ENCODE assay signal across 31 cellular contexts in the genomic region with DNA sequence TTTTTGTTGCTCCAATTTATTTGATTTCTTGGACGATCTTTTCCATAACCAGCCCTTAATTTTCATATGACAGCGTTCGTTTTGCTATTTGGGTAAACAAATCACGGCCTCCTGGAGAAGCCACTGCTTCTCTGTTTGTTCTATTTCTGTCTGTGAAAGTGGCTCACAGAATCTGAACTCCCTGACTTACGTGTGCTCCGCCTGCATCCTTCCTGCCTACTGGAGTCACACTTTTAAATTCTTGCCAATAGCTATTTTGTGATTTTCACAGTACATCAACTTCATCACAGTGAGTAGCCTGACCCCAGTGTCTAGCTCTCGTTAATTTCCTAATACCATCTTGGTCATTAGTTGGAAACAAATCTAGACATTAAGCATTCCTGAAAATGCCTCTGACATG. TPM values are rescaled to one million over a fixed set of nuclear protein-coding genes. Genes with fewer than 3 reads are reported as not detected.
"Had no signal": no experiment of that assay in that cellular context is flagged by ENCODE, and none has a peak within 500 bp of the region (broad histone marks: within the 10 kb centered on the region; RNA-seq: fewer than 3 reads in every experiment).

No MANE protein-coding gene starts in this region.

- H3K4me3 ChIP-seq: stomach, suprapubic skin, testis, thoracic aorta, thyroid gland, tibial artery, tibial nerve, transverse colon, upper lobe of left lung, upper lobe of right lung, uterus, vagina had no signal

- H3K4me1 ChIP-seq: stomach, suprapubic skin, testis, thyroid gland, tibial artery, tibial nerve, transverse colon, upper lobe of left lung, upper lobe of right lung, uterus, vagina had no signal

- DNase-seq: stimulated activated CD4-positive, alpha-beta T cell treated with anti-CD3 and anti-CD28 coated beads, Interleukin-2, amount 100 ng/mL, for 48 hours; stimulated activated CD4-positive, alpha-beta T cell treated with anti-CD3 and anti-CD28 coated beads, Interleukin-4, amount 100 ng/mL, for 1 hour; stimulated activated CD4-positive, alpha-beta T cell treated with anti-CD3 and anti-CD28 coated beads, Interleukin-4, amount 100 ng/mL, for 24 hours; stimulated activated CD4-positive, alpha-beta T cell treated with anti-CD3 and anti-CD28 coated beads, Interleukin-4, amount 100 ng/mL, for 4 hours; stimulated activated CD8-positive, alpha-beta memory T cell treated with anti-CD3 and anti-CD28 coated beads, Interleukin-4, amount 100 ng/mL, for 48 hours; stimulated activated naive B cell treated with anti-CD40 and anti-IgM and Interleukin-4, amounts not matched to agents 10 μg/mL and 1 μg/mL and 100 μg/mL, for 72 hours; stimulated activated naive CD4-positive, alpha-beta T cell; stimulated activated naive CD4-positive, alpha-beta T cell treated with Interleukin-2 at 50 U/mL for 16 hours; stimulated activated naive CD8-positive, alpha-beta T cell treated with anti-CD3 and anti-CD28 coated beads, Interleukin-15, amount 100 ng/mL, for 72 hours; stimulated activated naive CD8-positive, alpha-beta T cell treated with anti-CD3 and anti-CD28 coated beads, Interleukin-15, Interleukin-2, amounts not matched to agents 100 U/mL and 50 U/mL, for 24 hours; stomach; substantia nigra; testis; thyroid gland; tibial artery; transverse colon; trophoblast cell; upper lobe of left lung; upper lobe of right lung; uterus had no signal

- H3K9me3 ChIP-seq: stomach, suprapubic skin, testis, thoracic aorta, thyroid gland, tibial artery, tibial nerve, transverse colon, upper lobe of left lung, upper lobe of right lung, uterus, vagina had no signal

- H3K27me3 ChIP-seq: testis, thyroid gland, tibial nerve, upper lobe of left lung, uterus, vagina had no signal

- H3K36me3 ChIP-seq: stomach, suprapubic skin, thoracic aorta, thyroid gland, tibial artery, tibial nerve, transverse colon, upper lobe of left lung, upper lobe of right lung, uterus, vagina had no signal

- ATAC-seq: stimulated activated effector memory CD8-positive, alpha-beta T cell treated with anti-CD3 and anti-CD28 coated beads, Interleukin-12 subunit alpha, Interleukin-12 subunit beta, amount 100 ng/mL, for 72 hours; stimulated activated memory B cell treated with anti-CD40 and anti-IgM and Interleukin-4, amounts not matched to agents 10 μg/mL and 1 μg/mL and 100 μg/mL, for 72 hours; stimulated activated naive B cell treated with anti-CD40 and anti-IgM and Interleukin-4, amounts not matched to agents 10 μg/mL and 1 μg/mL and 100 μg/mL, for 72 hours; stimulated activated naive CD8-positive, alpha-beta T cell treated with anti-CD3 and anti-CD28 coated beads, Interleukin-15, amount 100 ng/mL, for 72 hours; stimulated activated naive CD8-positive, alpha-beta T cell treated with anti-CD3 and anti-CD28 coated beads, Interleukin-15, Interleukin-2, amounts not matched to agents 100 U/mL and 50 U/mL, for 24 hours; upper lobe of right lung had no signal

- H3K27ac ChIP-seq: stomach, suprapubic skin, testis, thoracic aorta, thyroid gland, tibial artery, tibial nerve, transverse colon, upper lobe of left lung, upper lobe of right lung, uterus, vagina had no signal

RNA-seq across cellular contexts. Expression of gene NPS, which starts 49.0 kb away (rescaled TPM):
- total RNA-seq: stomach, subcutaneous adipose tissue, suprapubic skin, temporal lobe, testis, thoracic aorta, thyroid gland, tibial nerve, transverse colon, upper lobe of left lung, upper lobe of right lung, ureter, urinary bladder, uterus, vagina had no signal
- polyA plus RNA-seq: stomach, thymus, urinary bladder had no signal
